Comparison of ENCODE assay signal across 8 cellular contexts in the genomic region with DNA sequence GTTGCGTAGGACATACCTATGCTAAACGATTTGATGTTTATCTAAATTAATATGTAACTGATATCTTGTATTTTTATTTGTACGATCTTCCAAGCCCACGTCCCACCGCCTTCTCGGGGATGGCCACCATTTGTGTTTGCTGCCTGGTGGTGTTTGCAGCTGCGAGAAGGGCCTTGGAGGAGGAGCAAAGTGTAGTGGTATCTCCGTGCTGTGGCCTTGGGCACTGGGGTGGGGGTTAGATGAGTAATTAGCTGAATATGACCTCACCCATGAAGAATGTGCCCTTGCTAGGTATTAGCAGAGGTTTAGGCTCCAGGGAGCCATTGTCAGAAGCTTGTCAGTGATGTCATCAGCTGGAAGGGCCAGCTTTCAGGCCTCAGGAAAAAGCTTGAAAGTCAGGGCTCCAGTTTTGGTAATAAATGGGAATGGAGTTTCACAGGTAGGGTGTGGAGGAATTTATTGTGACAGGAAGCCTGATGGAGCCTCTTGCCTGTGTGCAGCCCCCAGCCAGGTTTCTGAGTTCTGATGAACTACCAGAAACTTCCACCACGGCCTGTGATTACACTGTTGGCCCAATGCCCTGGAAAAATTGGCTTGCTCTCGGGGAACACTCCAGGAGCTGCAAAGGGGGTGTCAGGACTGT. TPM values are rescaled to one million over a fixed set of nuclear protein-coding genes. Genes with fewer than 3 reads are reported as not detected.
DNase-seq lines count a peak whose midpoint lies in the region; ATAC-seq, FAIRE-seq and TF ChIP-seq lines count a peak whose summit lies in the region.
"Had no signal": no experiment of that assay in that cellular context is flagged by ENCODE, and none has a peak within 500 bp of the region (broad histone marks: within the 10 kb centered on the region; RNA-seq: fewer than 3 reads in every experiment).

No MANE protein-coding gene starts in this region.

- CTCF ChIA-PET in K562 (lab: Yijun Ruan, JAX; ENCODE audit: low intra/inter-chr PET ratio), result no interaction called here

- peaks cover 75% of the 10 kb centered on the region for H3K4me1 Mint-ChIP-seq in stimulated activated naive CD8-positive, alpha-beta T cell treated with anti-CD3 and anti-CD28 coated beads, Interleukin-15, amount 100 ng/mL, for 72 hours

- H3K9ac ChIP-seq in K562 (ENCODE audit: insufficient read depth in 1 of 2, low read depth in 2 of 2, low read length in 2 of 2) (no peak overlapping the region; a peak in 1 of 4 replicates), iPS-20b (ENCODE audit: low read depth, low read length) (peak overlapping the region; percentile 70; the same call in 1 of the 2 replicates)

- no peaks in the 10 kb centered on the region for H3K9me3 Mint-ChIP-seq in stimulated activated naive CD8-positive, alpha-beta T cell treated with anti-CD3 and anti-CD28 coated beads, Interleukin-15, amount 100 ng/mL, for 72 hours

- no peak overlapping the region for H3K4me2 ChIP-seq in K562 (ENCODE audit: insufficient read depth, low read length)

- DNase-seq in HT1080 (ENCODE audit: low read depth) (peak; percentile 99), K562 (ENCODE audit: extremely low read depth in 1 of 4, low spot score in 3 of 4) (peak; percentile 19 to 45 (median 36)), stomach (peak; percentile 56), putamen (ENCODE audit: low spot score) (no peak)
- no peak for DNase-seq in stimulated activated naive CD8-positive, alpha-beta T cell treated with anti-CD3 and anti-CD28 coated beads, Interleukin-15, amount 100 ng/mL, for 72 hours

- no peaks in the 10 kb centered on the region for H3K27me3 Mint-ChIP-seq in stimulated activated naive CD8-positive, alpha-beta T cell treated with anti-CD3 and anti-CD28 coated beads, Interleukin-15, amount 100 ng/mL, for 72 hours
- H3K27me3 Mint-ChIP-seq: activated naive CD8-positive, alpha-beta T cell had no signal

- TF ChIP-seq EP300 in K562 (IDR thresholded peaks at IDR 0.05; ENCODE audit: low read length) (no peak), stomach (IDR thresholded peaks at IDR 0.05) (no peak)

- H3K4me3 Mint-ChIP-seq in stimulated activated naive CD8-positive, alpha-beta T cell treated with anti-CD3 and anti-CD28 coated beads, Interleukin-15, amount 100 ng/mL, for 72 hours, result no peak overlapping the region
- H3K4me3 Mint-ChIP-seq: activated naive CD8-positive, alpha-beta T cell had no signal

- no TSS peak for BruUV-seq in K562 (replicated peaks; lab: Mats Ljungman, UMichigan)

- TF ChIP-seq CTCF in K562 (IDR thresholded peaks at IDR 0.05 in 2 of 3, conservative IDR thresholded peaks at IDR 0.05 in 1 of 3; ENCODE audit: insufficient read depth in 2 of 3, low read depth in 1 of 3, low read length in 3 of 3) (no peak), stomach (IDR thresholded peaks at IDR 0.05) (no peak)

- TF ChIP-seq POLR2A in K562 (conservative IDR thresholded peaks at IDR 0.05) (no peak), stomach (IDR thresholded peaks at IDR 0.05) (no peak)

- TF ChIP-seq RAD21 in K562 (CRISPR knock-in tag; conservative IDR thresholded peaks at IDR 0.05 in 1 of 2, IDR thresholded peaks at IDR 0.05 in 1 of 2), result no peak

- intact Hi-C loops in K562 (cut with micrococcal nuclease), result no loop called here
- intact Hi-C loops in stomach (cut with DNase I; ENCODE audit: low total_unique reads), result no loop called here

- no peak for FAIRE-seq in K562 (lab: Jason Lieb, UNC)

- H3K4me3 ChIP-seq in K562 (no peak overlapping the region), iPS-20b (ENCODE audit: low read length) (peak overlapping the region; percentile 10; the same call in 1 of the 2 replicates), stomach (no peak overlapping the region)

- H3K9me1 ChIP-seq in K562 (ENCODE audit: control insufficient read depth, insufficient read depth, low read length), result no peaks in the 10 kb centered on the region

- H3K27ac ChIP-seq in K562 (ENCODE audit: extremely low read depth, low read depth, low read length) (peak overlapping the region; percentile 40; the same call in 2 of the 3 replicates), iPS-20b (ENCODE audit: low read length) (peak overlapping the region; percentile 36), stomach (peak overlapping the region; percentile 20 to 84 (median 81))

- in situ Hi-C loops in K562 (cut with MboI), result no loop called here

- H3K27ac Mint-ChIP-seq in stimulated activated naive CD8-positive, alpha-beta T cell treated with anti-CD3 and anti-CD28 coated beads, Interleukin-15, amount 100 ng/mL, for 72 hours, result no peak overlapping the region

- peaks cover 47% of the 10 kb centered on the region for H3K79me2 ChIP-seq in K562 (ENCODE audit: control insufficient read depth, insufficient read depth, low read length)

- H3K4me1 ChIP-seq in K562 (replicated peaks in 1 of 2; ENCODE audit: control insufficient read depth in 2 of 2, insufficient read depth in 2 of 2, low read length in 2 of 2) (peaks cover 10 to 34% of the 10 kb centered on the region in 2 experiments; a peak in 4 of 5 replicates), iPS-20b (ENCODE audit: insufficient read depth, low read length) (peaks cover 45% of the 10 kb centered on the region), stomach (peaks cover 44 to 89% (median 74%) of the 10 kb centered on the region in 4 donors)

- POLR2A ChIA-PET in K562 (lab: Yijun Ruan, JAX), result interaction anchor here (0.5 to 2.2 kb wide), 6 partner anchors 9 to 30 kb away, joined by 3 to 9 read pairs (median 4); no protein-coding TSS in a partner anchor

- no peak overlapping the region for H2AFZ ChIP-seq in K562 (ENCODE audit: low read depth, low read length)

- H3K36me3 ChIP-seq in K562 (ENCODE audit: control insufficient read depth, insufficient read depth, low read length) (no peaks in the 10 kb centered on the region), iPS-20b (ENCODE audit: insufficient read depth, low read depth, low read length) (no peaks in the 10 kb centered on the region), stomach (no peaks in the 10 kb centered on the region)

- WGBS in K562 (ENCODE audit: insufficient coverage, low coverage, missing lambda C conversion rate), result 61% methylated on average over 10 of the region's 10 CpGs
- 39 to 53% (median 45%) methylated on average over 10 of the region's 10 CpGs for WGBS in stomach, 5 donors

- 0 out of 2 replicates have a peak, but pooled peaks cover 5% of the 10 kb centered on the region for H4K20me1 ChIP-seq in K562 (replicated peaks; ENCODE audit: control insufficient read depth, insufficient read depth, low read length)

- H3K9me3 ChIP-seq in K562 (replicated peaks; ENCODE audit: control insufficient read depth, insufficient read depth, low read depth, low read length) (no peaks in the 10 kb centered on the region), iPS-20b (ENCODE audit: insufficient read depth, low read depth, low read length) (no peaks in the 10 kb centered on the region), stomach (no peaks in the 10 kb centered on the region)

- ATAC-seq in K562, result peak; percentile 55
- ATAC-seq in stimulated activated naive CD8-positive, alpha-beta T cell treated with anti-CD3 and anti-CD28 coated beads, Interleukin-15, amount 100 ng/mL, for 72 hours, result no peak
- no peak for ATAC-seq in GM21723 (IDR thresholded peaks at IDR 0.05; ENCODE audit: unreplicated experiment)

- H3K27me3 ChIP-seq in K562 (ENCODE audit: control insufficient read depth in 2 of 2, insufficient read depth in 2 of 2, low read length in 2 of 2) (no peaks in the 10 kb centered on the region), iPS-20b (ENCODE audit: insufficient read depth, low read length) (no peaks in the 10 kb centered on the region), stomach (no peaks in the 10 kb centered on the region)

TF ChIP-seq in K562, 482 proteins besides CTCF, POLR2A, EP300 and RAD21 (continues in another document):
- peak; percentile 55 for TF ChIP-seq VEZF1 (CRISPR knock-in tag; IDR thresholded peaks at IDR 0.05)
- TF ChIP-seq ZEB2 (IDR thresholded peaks at IDR 0.05), result peak; percentile 61; the same call in 1 of the 2 replicates
- TF ChIP-seq ARID1B (IDR thresholded peaks at IDR 0.05), result peak; percentile 39; the same call in 1 of the 2 replicates
- 0 out of 2 replicates have a peak, but pooled peaks have one; percentile 8 for TF ChIP-seq NFIC (IDR thresholded peaks at IDR 0.05)

RNA-seq across cellular contexts. Expression of gene FLNB, which starts 41.0 kb away (rescaled TPM):
- total RNA-seq in HT1080 (2014; rRNA removed; shearing (Covaris generic)), result 126 and 138 TPM in 2 replicates
- 23.9 and 28.8 TPM in 2 replicates for polyA plus RNA-seq in HT1080 (2015; cell fraction: cytosol; rRNA removed)
- polyA plus RNA-seq in HT1080 (2015; cell fraction: nucleus; rRNA removed), result 927 and 954 TPM in 2 replicates
- total RNA-seq in K562 (2011; cell fraction: chromatin; rRNA removed; ENCODE audit: low replicate concordance), result 104 and 176 TPM in 2 replicates
- 86.7 and 89.5 TPM in 2 replicates for total RNA-seq in K562 (2011; cell fraction: nucleolus; rRNA removed)
- total RNA-seq in K562 (2011; cell fraction: nucleoplasm; rRNA removed), result 74.4 and 75.0 TPM in 2 replicates
- total RNA-seq in K562 (2014; rRNA removed), result 27.6 and 37.5 TPM in 2 replicates
- 22.5 and 25.6 TPM in 2 replicates for total RNA-seq in K562 (2014; rRNA removed; fragmentation: Illumina TruSeq; extraction: Trizol)
- 27.4 and 27.9 TPM in 2 replicates for total RNA-seq in K562 (2015; rRNA removed; fragmentation: Illumina TruSeq; extraction: Trizol)
- total RNA-seq in K562 (2021), result 43.3 and 48.1 TPM in 2 replicates
- 20.3 and 27.7 TPM in 2 replicates for polyA plus RNA-seq in K562 (2011; rRNA removed)
- polyA plus RNA-seq in K562 (2011; cell fraction: cytosol; rRNA removed), result 18.4 and 30.1 TPM in 2 replicates
- 111 and 183 TPM in 2 replicates for polyA plus RNA-seq in K562 (2011; cell fraction: nucleus; rRNA removed)
- 37.0 and 76.9 TPM in 2 replicates for polyA plus RNA-seq in K562 (2012)
- 32.2 and 33.4 TPM in 2 replicates for polyA plus RNA-seq in K562 (2014; fragmentation: Illumina TruSeq; extraction: Trizol)
- polyA plus RNA-seq in K562 (2014; fragmentation: Nextera tagmentation; extraction: Ambion mirVana), result 10 to 100 TPM in 1 of 2 experiments, 1 to 10 TPM in 1; 9.4 to 13.0 TPM
- 17.0 and 19.0 TPM in 2 replicates for polyA plus RNA-seq in K562 (2014; rRNA removed)
- polyA minus RNA-seq in K562 (2011; rRNA and poly(A)+ RNA removed), result 75.9 and 104 TPM in 2 replicates
- polyA minus RNA-seq in K562 (2011; cell fraction: cytosol; rRNA and poly(A)+ RNA removed), result 66.1 and 94.5 TPM in 2 replicates
- polyA minus RNA-seq in K562 (2011; cell fraction: nucleus; rRNA and poly(A)+ RNA removed), result 56.8 and 166 TPM in 2 replicates
- total RNA-seq in stomach, result 100 to 1,000 TPM in 3 of 5 donors, 10 to 100 TPM in 2; 51.3 to 204 (median 112) TPM
- polyA plus RNA-seq in stomach, result 10 to 100 TPM; 38.2 to 76.2 (median 45.1) TPM

Comparison
In these comparisons a context has a peak if more than half of its experiments do, and no peak if none do; other contexts are left out.
1. DNase-seq: peak in HT1080 (single experiment), K562 (4 of 4) and stomach (single experiment); none in putamen (single experiment) and stimulated activated naive CD8-positive, alpha-beta T cell treated with anti-CD3 and anti-CD28 coated beads, Interleukin-15, amount 100 ng/mL, for 72 hours (0 of 2).
2. Peak in every context shown above with its lines, with median percentiles within 50 percentile points of each other: H3K27ac ChIP-seq.